In the genomic region with DNA sequence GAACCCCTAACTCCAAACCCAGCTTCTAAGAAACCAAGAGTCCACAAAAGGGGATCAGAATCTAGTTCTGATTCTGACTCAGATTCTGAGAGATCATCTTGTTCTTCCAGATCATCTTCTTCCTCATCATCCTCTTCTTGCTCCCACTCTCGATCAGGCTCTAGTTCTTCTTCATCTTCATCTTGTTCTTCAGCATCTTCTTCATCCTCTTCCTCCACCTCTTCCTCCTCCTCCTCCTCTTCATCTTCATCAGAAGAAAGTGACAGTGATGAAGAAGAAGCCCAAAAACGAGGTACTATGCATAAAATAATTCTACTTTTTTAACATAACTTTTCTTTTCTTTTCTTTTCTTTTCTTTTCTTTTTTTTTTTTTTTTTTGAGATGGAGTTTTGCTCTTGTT, we compare ENCODE assay signal across 28 cellular contexts.
"Had no signal": no experiment of that assay in that cellular context is flagged by ENCODE, and none has a peak within 500 bp of the region (broad histone marks: within the 10 kb centered on the region; RNA-seq: fewer than 3 reads in every experiment).

No MANE protein-coding gene starts in this region.

- DNase-seq: stimulated activated CD4-positive, alpha-beta T cell treated with anti-CD3 and anti-CD28 coated beads, Interleukin-2, amount 100 ng/mL, for 48 hours; stimulated activated CD4-positive, alpha-beta T cell treated with anti-CD3 and anti-CD28 coated beads, Interleukin-4, amount 100 ng/mL, for 1 hour; stimulated activated CD4-positive, alpha-beta T cell treated with anti-CD3 and anti-CD28 coated beads, Interleukin-4, amount 100 ng/mL, for 24 hours; stimulated activated CD4-positive, alpha-beta T cell treated with anti-CD3 and anti-CD28 coated beads, Interleukin-4, amount 100 ng/mL, for 4 hours; stimulated activated CD8-positive, alpha-beta memory T cell treated with anti-CD3 and anti-CD28 coated beads, Interleukin-4, amount 100 ng/mL, for 48 hours; stimulated activated naive B cell treated with anti-CD40 and anti-IgM and Interleukin-4, amounts not matched to agents 10 μg/mL and 1 μg/mL and 100 μg/mL, for 72 hours; stimulated activated naive CD4-positive, alpha-beta T cell; stimulated activated naive CD4-positive, alpha-beta T cell treated with Interleukin-2 at 50 U/mL for 16 hours; stimulated activated naive CD8-positive, alpha-beta T cell treated with anti-CD3 and anti-CD28 coated beads, Interleukin-15, amount 100 ng/mL, for 72 hours; stimulated activated naive CD8-positive, alpha-beta T cell treated with anti-CD3 and anti-CD28 coated beads, Interleukin-15, Interleukin-2, amounts not matched to agents 100 U/mL and 50 U/mL, for 24 hours; stomach; substantia nigra; testis; thyroid gland; tibial artery; transverse colon; upper lobe of left lung; upper lobe of right lung; uterus had no signal

- H3K36me3 ChIP-seq: uterus had no signal

- H3K27ac ChIP-seq: stomach, suprapubic skin, testis, thoracic aorta, thyroid gland, tibial artery, tibial nerve, transverse colon, upper lobe of left lung, upper lobe of right lung, uterus, vagina had no signal

- H3K27ac Mint-ChIP-seq: stimulated activated effector memory CD8-positive, alpha-beta T cell treated with anti-CD3 and anti-CD28 coated beads, Interleukin-12 subunit alpha, Interleukin-12 subunit beta, amount 100 ng/mL, for 72 hours; stimulated activated memory B cell treated with anti-CD40 and anti-IgM and Interleukin-4, amounts not matched to agents 10 μg/mL and 1 μg/mL and 100 μg/mL, for 72 hours; stimulated activated naive B cell treated with anti-CD40 and anti-IgM and Interleukin-4, amounts not matched to agents 10 μg/mL and 1 μg/mL and 100 μg/mL, for 72 hours; stimulated activated naive CD8-positive, alpha-beta T cell treated with anti-CD3 and anti-CD28 coated beads, Interleukin-15, amount 100 ng/mL, for 72 hours; stimulated activated naive CD8-positive, alpha-beta T cell treated with anti-CD3 and anti-CD28 coated beads, Interleukin-15, Interleukin-2, amounts not matched to agents 100 ng/mL and 50 ng/mL, for 24 hours; type B pancreatic cell had no signal

- FAIRE-seq: urothelium cell line had no signal

- H3K9me3 Mint-ChIP-seq: stimulated activated effector memory CD8-positive, alpha-beta T cell treated with anti-CD3 and anti-CD28 coated beads, Interleukin-12 subunit alpha, Interleukin-12 subunit beta, amount 100 ng/mL, for 72 hours; stimulated activated memory B cell treated with anti-CD40 and anti-IgM and Interleukin-4, amounts not matched to agents 10 μg/mL and 1 μg/mL and 100 μg/mL, for 72 hours; stimulated activated naive B cell treated with anti-CD40 and anti-IgM and Interleukin-4, amounts not matched to agents 10 μg/mL and 1 μg/mL and 100 μg/mL, for 72 hours; stimulated activated naive CD8-positive, alpha-beta T cell treated with anti-CD3 and anti-CD28 coated beads, Interleukin-15, amount 100 ng/mL, for 72 hours; stimulated activated naive CD8-positive, alpha-beta T cell treated with anti-CD3 and anti-CD28 coated beads, Interleukin-15, Interleukin-2, amounts not matched to agents 100 ng/mL and 50 ng/mL, for 24 hours; type B pancreatic cell had no signal

- ATAC-seq: stimulated activated effector memory CD8-positive, alpha-beta T cell treated with anti-CD3 and anti-CD28 coated beads, Interleukin-12 subunit alpha, Interleukin-12 subunit beta, amount 100 ng/mL, for 72 hours; stimulated activated memory B cell treated with anti-CD40 and anti-IgM and Interleukin-4, amounts not matched to agents 10 μg/mL and 1 μg/mL and 100 μg/mL, for 72 hours; stimulated activated naive B cell treated with anti-CD40 and anti-IgM and Interleukin-4, amounts not matched to agents 10 μg/mL and 1 μg/mL and 100 μg/mL, for 72 hours; stimulated activated naive CD8-positive, alpha-beta T cell treated with anti-CD3 and anti-CD28 coated beads, Interleukin-15, amount 100 ng/mL, for 72 hours; stimulated activated naive CD8-positive, alpha-beta T cell treated with anti-CD3 and anti-CD28 coated beads, Interleukin-15, Interleukin-2, amounts not matched to agents 100 U/mL and 50 U/mL, for 24 hours; upper lobe of right lung had no signal

- H3K4me1 Mint-ChIP-seq: stimulated activated effector memory CD8-positive, alpha-beta T cell treated with anti-CD3 and anti-CD28 coated beads, Interleukin-12 subunit alpha, Interleukin-12 subunit beta, amount 100 ng/mL, for 72 hours; stimulated activated memory B cell treated with anti-CD40 and anti-IgM and Interleukin-4, amounts not matched to agents 10 μg/mL and 1 μg/mL and 100 μg/mL, for 72 hours; stimulated activated naive B cell treated with anti-CD40 and anti-IgM and Interleukin-4, amounts not matched to agents 10 μg/mL and 1 μg/mL and 100 μg/mL, for 72 hours; stimulated activated naive CD8-positive, alpha-beta T cell treated with anti-CD3 and anti-CD28 coated beads, Interleukin-15, amount 100 ng/mL, for 72 hours had no signal

- H3K4me1 ChIP-seq: stomach, suprapubic skin, testis, thyroid gland, tibial artery, tibial nerve, transverse colon, upper lobe of left lung, upper lobe of right lung, uterus, vagina had no signal

- H3K9me3 ChIP-seq: stomach, suprapubic skin, testis, thoracic aorta, thyroid gland, tibial artery, tibial nerve, transverse colon, upper lobe of left lung, upper lobe of right lung, uterus, vagina had no signal

- H3K27me3 Mint-ChIP-seq: stimulated activated memory B cell treated with anti-CD40 and anti-IgM and Interleukin-4, amounts not matched to agents 10 μg/mL and 1 μg/mL and 100 μg/mL, for 72 hours; stimulated activated naive B cell treated with anti-CD40 and anti-IgM and Interleukin-4, amounts not matched to agents 10 μg/mL and 1 μg/mL and 100 μg/mL, for 72 hours; stimulated activated naive CD8-positive, alpha-beta T cell treated with anti-CD3 and anti-CD28 coated beads, Interleukin-15, amount 100 ng/mL, for 72 hours; stimulated activated naive CD8-positive, alpha-beta T cell treated with anti-CD3 and anti-CD28 coated beads, Interleukin-15, Interleukin-2, amounts not matched to agents 100 ng/mL and 50 ng/mL, for 24 hours; type B pancreatic cell had no signal

- H3K4me3 ChIP-seq: stomach, suprapubic skin, testis, thoracic aorta, thyroid gland, tibial artery, tibial nerve, transverse colon, upper lobe of left lung, upper lobe of right lung, uterus, vagina had no signal

- H3K4me3 Mint-ChIP-seq: stimulated activated effector memory CD8-positive, alpha-beta T cell treated with anti-CD3 and anti-CD28 coated beads, Interleukin-12 subunit alpha, Interleukin-12 subunit beta, amount 100 ng/mL, for 72 hours; stimulated activated memory B cell treated with anti-CD40 and anti-IgM and Interleukin-4, amounts not matched to agents 10 μg/mL and 1 μg/mL and 100 μg/mL, for 72 hours; stimulated activated naive B cell treated with anti-CD40 and anti-IgM and Interleukin-4, amounts not matched to agents 10 μg/mL and 1 μg/mL and 100 μg/mL, for 72 hours; stimulated activated naive CD8-positive, alpha-beta T cell treated with anti-CD3 and anti-CD28 coated beads, Interleukin-15, amount 100 ng/mL, for 72 hours; stimulated activated naive CD8-positive, alpha-beta T cell treated with anti-CD3 and anti-CD28 coated beads, Interleukin-15, Interleukin-2, amounts not matched to agents 100 ng/mL and 50 ng/mL, for 24 hours; type B pancreatic cell had no signal
